8 cellular contexts compared by ENCODE assay signal in genomic region chr1:177181631-177182291, GRCh38. TPM values are rescaled to one million over a fixed set of nuclear protein-coding genes. Genes with fewer than 3 reads are reported as not detected.
A peak's percentile ranks its signal among the peaks of the same experiment; 100 is the strongest.
DNase-seq lines count a peak whose midpoint lies in the region; ATAC-seq and TF ChIP-seq lines count a peak whose summit lies in the region.

No MANE protein-coding gene starts in this region.

- peak overlapping the region; percentile 91 for H3K4me2 ChIP-seq in hepatocyte

- H3K36me3 ChIP-seq in hepatocyte (replicated peaks; ENCODE audit: insufficient read depth, low read depth) (no peaks in the 10 kb centered on the region), sigmoid colon (no peaks in the 10 kb centered on the region)

- TF ChIP-seq CTCF in hepatocyte (IDR thresholded peaks at IDR 0.05; ENCODE audit: poor library complexity) (peak; percentile 86), sigmoid colon (IDR thresholded peaks at IDR 0.05) (peak; percentile 21 to 79 (median 47))

- no peak overlapping the region for H3K27ac ChIP-seq in hepatocyte
- no peak overlapping the region for H3K27ac ChIP-seq in sigmoid colon

- H3K4me3 ChIP-seq in hepatocyte (no peak overlapping the region), sigmoid colon (peak overlapping the region in 2 of 4 donors; percentile 11 to 16)

- in situ Hi-C loops in G401 (cut with HindIII; ENCODE audit: low sequenced_read_pairs) = no loop called here

- no peaks in the 10 kb centered on the region for H3K9me3 ChIP-seq in hepatocyte (ENCODE audit: low read depth)
- H3K9me3 ChIP-seq in sigmoid colon = no peaks in the 10 kb centered on the region

- H3K79me2 ChIP-seq in hepatocyte = no peaks in the 10 kb centered on the region

- H2AFZ ChIP-seq in hepatocyte = peak overlapping the region; percentile 70

- TF ChIP-seq POLR2A in sigmoid colon (IDR thresholded peaks at IDR 0.05) = no peak

- H4K20me1 ChIP-seq in hepatocyte (ENCODE audit: insufficient read depth, poor library complexity, severe bottlenecking) = no peaks in the 10 kb centered on the region

- H3K27me3 ChIP-seq in hepatocyte = peaks cover 65% of the 10 kb centered on the region
- H3K27me3 ChIP-seq in sigmoid colon = peaks cover 0 to 32% (median 0%) of the 10 kb centered on the region in 3 donors

- H3K9me2 ChIP-seq in hepatocyte (replicated peaks; ENCODE audit: insufficient read depth) = no peaks in the 10 kb centered on the region

- no peak for TF ChIP-seq EP300 in sigmoid colon (IDR thresholded peaks at IDR 0.05)

- H3K4me1 ChIP-seq in hepatocyte (ENCODE audit: insufficient read depth) (no peaks in the 10 kb centered on the region), sigmoid colon (peaks cover 0 to 7% (median 4%) of the 10 kb centered on the region in 4 donors)

- WGBS in hepatocyte (ENCODE audit: low lambda C conversion rate, missing lambda C conversion rate) = 1% methylated on average over 31 of the region's 32 CpGs
- 1% methylated on average over 32 of the region's 32 CpGs for WGBS in sigmoid colon, 2 donors

- intact Hi-C loops in sigmoid colon (cut with DNase I) = loop anchor here (5.0 kb wide), 1 partner anchor 284 kb away; no protein-coding TSS in a partner anchor

- peak; percentile 96 for ATAC-seq in GM21447 (IDR thresholded peaks at IDR 0.05; ENCODE audit: unreplicated experiment)

- DNase-seq in G401 (ENCODE audit: low spot score) (peak; percentile 76), HK-2 (ENCODE audit: unreplicated experiment) (peak; percentile 74), NOMO-1 (lab: John Stamatoyannopoulos, UW; ENCODE audit: unreplicated experiment in 2 of 2) (peak; percentile 29 to 39), amniotic epithelial cell (ENCODE audit: low read depth) (peak; percentile 16), hepatocyte (ENCODE audit: low spot score) (peak; percentile 78), sigmoid colon (peak; percentile 65)
- no peak for DNase-seq in NK-92 treated with Interleukin-12 subunit alpha and Interleukin-12 subunit beta, amount 100 ng/mL, for 24 hours (lab: John Stamatoyannopoulos, UW)

RNA-seq across cellular contexts. Expression of gene BRINP2, which starts 11.0 kb away (rescaled TPM):
- total RNA-seq in G401 (2014; rRNA removed; shearing (Covaris generic)) = not detected in 2 replicates
- 1.5 and 1.6 TPM in 2 replicates for total RNA-seq in hepatocyte
- 1.5 TPM in 1 of 2 replicates, not detected in the other for polyA plus RNA-seq in hepatocyte
- 1 to 10 TPM in 1 of 4 donors, under 1 TPM in 1, not detected in 2; 0.14 to 1.4 TPM for total RNA-seq in sigmoid colon
- polyA plus RNA-seq in sigmoid colon = under 1 TPM in 1 of 3 donors, not detected in 2; 0.09 TPM

RNA-seq across cellular contexts. Expression of gene ASTN1, which starts 17.2 kb away (rescaled TPM):
- total RNA-seq in G401 (2014; rRNA removed; shearing (Covaris generic)) = not detected in 2 replicates
- total RNA-seq in hepatocyte = 0.44 and 1.1 TPM in 2 replicates
- polyA plus RNA-seq in hepatocyte = 0.50 TPM in 1 of 2 replicates, not detected in the other
- total RNA-seq in sigmoid colon = 1 to 10 TPM in 3 of 4 donors, under 1 TPM in 1; 0.49 to 2.2 (median 1.7) TPM
- polyA plus RNA-seq in sigmoid colon = under 1 TPM in 1 of 3 donors, not detected in 2; 0.50 TPM
